Comparison of ENCODE assay signal across 1 cellular context in the genomic region with DNA sequence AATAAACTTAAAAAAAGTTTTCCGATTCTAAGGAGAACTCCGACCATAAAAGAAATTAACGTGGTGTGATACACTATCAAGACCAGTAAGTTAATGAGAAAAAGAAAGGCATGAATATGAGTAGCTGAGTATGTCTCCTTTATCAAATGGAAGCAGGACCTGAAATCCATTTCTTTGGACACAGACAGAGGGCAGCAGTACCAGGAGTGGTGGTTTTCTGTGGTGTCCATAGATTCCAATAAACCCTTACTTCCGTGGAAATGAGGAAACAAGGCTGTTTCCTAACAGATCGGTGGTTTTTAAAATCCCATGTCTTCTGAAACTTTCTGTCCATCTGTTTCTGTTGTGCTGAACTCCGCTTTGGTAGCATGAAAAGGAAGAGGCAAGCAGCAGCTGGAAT.
TF ChIP-seq lines count a peak whose summit lies in the region.

No MANE protein-coding gene starts in this region.

TF ChIP-seq in SK-N-SH treated with all-trans-retinoic acid at 6 μM for 48 hours, 23 proteins besides CTCF, POLR2A, EP300 and RAD21 (continued from another document):
- TF ChIP-seq, protein P1, sequence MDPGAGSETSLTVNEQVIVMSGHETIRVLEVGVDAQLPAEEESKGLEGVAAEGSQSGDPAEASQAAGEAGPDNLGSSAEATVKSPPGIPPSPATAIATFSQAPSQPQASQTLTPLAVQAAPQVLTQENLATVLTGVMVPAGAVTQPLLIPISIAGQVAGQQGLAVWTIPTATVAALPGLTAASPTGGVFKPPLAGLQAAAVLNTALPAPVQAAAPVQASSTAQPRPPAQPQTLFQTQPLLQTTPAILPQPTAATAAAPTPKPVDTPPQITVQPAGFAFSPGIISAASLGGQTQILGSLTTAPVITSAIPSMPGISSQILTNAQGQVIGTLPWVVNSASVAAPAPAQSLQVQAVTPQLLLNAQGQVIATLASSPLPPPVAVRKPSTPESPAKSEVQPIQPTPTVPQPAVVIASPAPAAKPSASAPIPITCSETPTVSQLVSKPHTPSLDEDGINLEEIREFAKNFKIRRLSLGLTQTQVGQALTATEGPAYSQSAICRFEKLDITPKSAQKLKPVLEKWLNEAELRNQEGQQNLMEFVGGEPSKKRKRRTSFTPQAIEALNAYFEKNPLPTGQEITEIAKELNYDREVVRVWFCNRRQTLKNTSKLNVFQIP (CRISPR knock-in tag; IDR thresholded peaks at IDR 0.05; ENCODE audit: borderline replicate concordance, low read depth) = no peak
- TF ChIP-seq, protein P2, sequence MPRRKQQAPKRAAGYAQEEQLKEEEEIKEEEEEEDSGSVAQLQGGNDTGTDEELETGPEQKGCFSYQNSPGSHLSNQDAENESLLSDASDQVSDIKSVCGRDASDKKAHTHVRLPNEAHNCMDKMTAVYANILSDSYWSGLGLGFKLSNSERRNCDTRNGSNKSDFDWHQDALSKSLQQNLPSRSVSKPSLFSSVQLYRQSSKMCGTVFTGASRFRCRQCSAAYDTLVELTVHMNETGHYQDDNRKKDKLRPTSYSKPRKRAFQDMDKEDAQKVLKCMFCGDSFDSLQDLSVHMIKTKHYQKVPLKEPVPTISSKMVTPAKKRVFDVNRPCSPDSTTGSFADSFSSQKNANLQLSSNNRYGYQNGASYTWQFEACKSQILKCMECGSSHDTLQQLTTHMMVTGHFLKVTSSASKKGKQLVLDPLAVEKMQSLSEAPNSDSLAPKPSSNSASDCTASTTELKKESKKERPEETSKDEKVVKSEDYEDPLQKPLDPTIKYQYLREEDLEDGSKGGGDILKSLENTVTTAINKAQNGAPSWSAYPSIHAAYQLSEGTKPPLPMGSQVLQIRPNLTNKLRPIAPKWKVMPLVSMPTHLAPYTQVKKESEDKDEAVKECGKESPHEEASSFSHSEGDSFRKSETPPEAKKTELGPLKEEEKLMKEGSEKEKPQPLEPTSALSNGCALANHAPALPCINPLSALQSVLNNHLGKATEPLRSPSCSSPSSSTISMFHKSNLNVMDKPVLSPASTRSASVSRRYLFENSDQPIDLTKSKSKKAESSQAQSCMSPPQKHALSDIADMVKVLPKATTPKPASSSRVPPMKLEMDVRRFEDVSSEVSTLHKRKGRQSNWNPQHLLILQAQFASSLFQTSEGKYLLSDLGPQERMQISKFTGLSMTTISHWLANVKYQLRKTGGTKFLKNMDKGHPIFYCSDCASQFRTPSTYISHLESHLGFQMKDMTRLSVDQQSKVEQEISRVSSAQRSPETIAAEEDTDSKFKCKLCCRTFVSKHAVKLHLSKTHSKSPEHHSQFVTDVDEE (CRISPR knock-in tag; IDR thresholded peaks at IDR 0.05) = no peak
